In the genomic region with DNA sequence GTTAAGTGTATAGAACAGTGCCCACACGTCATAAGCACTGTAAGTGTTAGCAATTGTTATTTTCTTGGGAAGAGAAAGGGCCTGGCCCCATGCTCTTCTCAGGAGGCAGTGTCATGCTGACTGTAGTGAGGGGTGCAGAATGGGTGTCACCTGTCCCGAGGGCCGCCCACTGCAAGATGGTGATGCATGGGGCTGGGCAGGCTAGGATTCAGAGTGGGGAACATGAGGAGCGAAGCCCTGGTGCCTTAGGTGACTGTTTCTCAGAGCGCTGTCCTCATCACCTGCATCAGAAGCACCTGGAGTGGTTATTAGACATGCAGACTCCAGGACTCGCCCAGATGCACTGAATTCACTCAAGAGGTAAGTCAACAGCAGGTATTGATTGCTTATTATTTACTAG, we compare ENCODE assay signal across 21 cellular contexts.
DNase-seq lines count a peak whose midpoint lies in the region; ATAC-seq and TF ChIP-seq lines count a peak whose summit lies in the region.
"Had no signal": no experiment of that assay in that cellular context is flagged by ENCODE, and none has a peak within 500 bp of the region (broad histone marks: within the 10 kb centered on the region; RNA-seq: fewer than 3 reads in every experiment).

No MANE protein-coding gene starts in this region.

- intact Hi-C loops in left cardiac atrium (cut with DNase I) = loop anchor here (10.0 kb wide), 1 partner anchor 342 kb away; no protein-coding TSS in a partner anchor

- H3K4me3 ChIP-seq in right atrium auricular region (no peak overlapping the region), mesendoderm (ENCODE audit: low read length) (no peak overlapping the region)
- H3K4me3 ChIP-seq: heart right ventricle, prostate gland, thyroid gland had no signal

- H3K4me2 ChIP-seq in mesendoderm (ENCODE audit: low read length) = no peak overlapping the region

- peaks cover 68% of the 10 kb centered on the region for H3K4me1 Mint-ChIP-seq in chondrocyte (ENCODE audit: low read depth)
- H3K4me1 Mint-ChIP-seq: IgD-negative memory B cell, memory B cell, natural killer cell, T-cell had no signal

- WGBS in mesendoderm (ENCODE audit: extremely low coverage, insufficient coverage, low lambda C conversion rate) = no CpG with 5 or more reads among the region's 6 CpGs

- no peaks in the 10 kb centered on the region for H3K79me1 ChIP-seq in mesendoderm (ENCODE audit: low read length)

- no peaks in the 10 kb centered on the region for H3K27me3 Mint-ChIP-seq in chondrocyte (ENCODE audit: low read depth)
- H3K27me3 Mint-ChIP-seq: activated naive CD8-positive, alpha-beta T cell; memory B cell; T-cell had no signal

- TF ChIP-seq CTCF in right atrium auricular region (IDR thresholded peaks at IDR 0.05) (no peak), chondrocyte (IDR thresholded peaks at IDR 0.05) (no peak)

- no peak overlapping the region for H3K56ac ChIP-seq in mesendoderm (ENCODE audit: low read length)

- H3K36me3 ChIP-seq in right atrium auricular region (no peaks in the 10 kb centered on the region), mesendoderm (ENCODE audit: control insufficient read depth, insufficient read depth, low read length) (no peaks in the 10 kb centered on the region)
- H3K36me3 ChIP-seq: heart right ventricle, prostate gland, thyroid gland had no signal

- no peak overlapping the region for H3K4ac ChIP-seq in mesendoderm (ENCODE audit: low read depth, low read length)

- H4K5ac ChIP-seq in mesendoderm (ENCODE audit: low read length) = no peak overlapping the region

- no peak overlapping the region for H2BK120ac ChIP-seq in mesendoderm (ENCODE audit: low read depth, low read length)

- H3K23ac ChIP-seq in mesendoderm (ENCODE audit: low read length) = no peak overlapping the region

- no peak overlapping the region for H2BK15ac ChIP-seq in mesendoderm (replicated peaks; ENCODE audit: low read depth)

- no peak overlapping the region for H2AK5ac ChIP-seq in mesendoderm (ENCODE audit: low read length)

- H3K9ac ChIP-seq in mesendoderm (ENCODE audit: low read length) = no peak overlapping the region

- H3K27ac ChIP-seq in right atrium auricular region = no peak overlapping the region
- H3K27ac ChIP-seq in mesendoderm (ENCODE audit: low read depth, low read length) = no peak overlapping the region
- H3K27ac ChIP-seq: C4-2B, heart right ventricle, prostate gland, thyroid gland had no signal

- H3K27ac Mint-ChIP-seq in chondrocyte (ENCODE audit: unreplicated experiment) = no peak overlapping the region
- H3K27ac Mint-ChIP-seq: activated naive CD8-positive, alpha-beta T cell; memory B cell; natural killer cell; T-cell had no signal

- no peaks in the 10 kb centered on the region for H3K36me3 Mint-ChIP-seq in chondrocyte (ENCODE audit: low read depth)
- H3K36me3 Mint-ChIP-seq: activated naive CD8-positive, alpha-beta T cell; memory B cell; natural killer cell; T-cell had no signal

- no peak for ATAC-seq in left cardiac atrium
- ATAC-seq: heart right ventricle, natural killer cell, T-cell had no signal

- no peaks in the 10 kb centered on the region for H3K79me2 ChIP-seq in mesendoderm (ENCODE audit: control insufficient read depth, insufficient read depth, low read length)

- H4K8ac ChIP-seq in mesendoderm (ENCODE audit: low read depth, low read length) = no peak overlapping the region

- H3K9me3 Mint-ChIP-seq in chondrocyte (ENCODE audit: low read depth) = no peaks in the 10 kb centered on the region
- H3K9me3 Mint-ChIP-seq: IgD-negative memory B cell, memory B cell, natural killer cell, T-cell had no signal

- DNase-seq in right atrium auricular region (ENCODE audit: low spot score) (peak; percentile 50), left cardiac atrium (no peak), NCI-H2196 (lab: John Stamatoyannopoulos, UW; ENCODE audit: unreplicated experiment) (peak; percentile 58), islet precursor cell (peak; percentile 35), nucleus accumbens (lab: John Stamatoyannopoulos, UW) (no peak), iPS-NIHi11 (ENCODE audit: low spot score) (no peak), chondrocyte (ENCODE audit: low spot score) (no peak), mesendoderm (no peak)
- DNase-seq: activated CD4-positive, alpha-beta T cell treated with anti-CD3 and anti-CD28 coated beads, Interleukin-2, amount 50 U/mL, for 1 hour; activated T-cell treated with anti-CD3 and anti-CD28 coated beads, Interleukin-2, amount 50 U/mL, for 1 hour; heart right ventricle; natural killer cell; NCI-H226; SHP77 treated with DMSO at 0.1 percent for 48 hours; T-cell; thyroid gland had no signal

- H3K9me3 ChIP-seq in right atrium auricular region = no peaks in the 10 kb centered on the region
- H3K9me3 ChIP-seq: heart right ventricle, prostate gland, thyroid gland had no signal

- H3K18ac ChIP-seq in mesendoderm (ENCODE audit: low read length) = no peak overlapping the region

- no peak overlapping the region for H2BK5ac ChIP-seq in mesendoderm (ENCODE audit: low read length)

- H3K4me1 ChIP-seq in right atrium auricular region (peaks cover 0 to 13% of the 10 kb centered on the region in 2 donors), mesendoderm (ENCODE audit: control insufficient read depth, low read depth, low read length) (no peaks in the 10 kb centered on the region)
- H3K4me1 ChIP-seq: heart right ventricle, prostate gland had no signal

- no peak overlapping the region for H3K4me3 Mint-ChIP-seq in chondrocyte (ENCODE audit: unreplicated experiment)
- H3K4me3 Mint-ChIP-seq: activated naive CD8-positive, alpha-beta T cell; IgD-negative memory B cell; memory B cell; natural killer cell; T-cell had no signal

- H3K27me3 ChIP-seq in right atrium auricular region (no peaks in the 10 kb centered on the region), mesendoderm (ENCODE audit: insufficient read depth, low read length, poor library complexity) (no peaks in the 10 kb centered on the region)
- H3K27me3 ChIP-seq: heart right ventricle, thyroid gland had no signal

Comparison
In these comparisons a context has a peak if more than half of its experiments do, and no peak if none do; other contexts are left out.
1. DNase-seq: peak in right atrium auricular region (single experiment), NCI-H2196 (single experiment) and islet precursor cell (single experiment); none in left cardiac atrium (single experiment), nucleus accumbens (0 of 56), iPS-NIHi11 (single experiment), chondrocyte (single experiment) and mesendoderm (single experiment).